12 cellular contexts compared by ENCODE assay signal in genomic region chr2:26185954-26186353, GRCh38. TPM values are rescaled to one million over a fixed set of nuclear protein-coding genes. Genes with fewer than 3 reads are reported as not detected.
DNase-seq lines count a peak whose midpoint lies in the region; ATAC-seq and TF ChIP-seq lines count a peak whose summit lies in the region.
"Had no signal": no experiment of that assay in that cellular context is flagged by ENCODE, and none has a peak within 500 bp of the region (broad histone marks: within the 10 kb centered on the region; RNA-seq: fewer than 3 reads in every experiment).

No MANE protein-coding gene starts in this region.

- CTCF ChIA-PET in T-cell (lab: Charles Lee), result interaction anchor here (0.5 to 2.4 kb wide), 2 partner anchors 62 to 194 kb away, joined by 5 to 13 read pairs; no protein-coding TSS in a partner anchor

- TF ChIP-seq EP300 in sigmoid colon (IDR thresholded peaks at IDR 0.05), result no peak

- TF ChIP-seq CTCF in fibroblast of villous mesenchyme (IDR thresholded peaks at IDR 0.05; ENCODE audit: insufficient read depth, low read depth, low read length) (no peak), sigmoid colon (IDR thresholded peaks at IDR 0.05) (no peak)

- H3K27me3 ChIP-seq in sigmoid colon, result no peaks in the 10 kb centered on the region

- whole genome bisulfite sequencing in sigmoid colon, 2 donors, result 77 to 90% methylated on average over 11 of the region's 11 CpGs

- H3K4me3 ChIP-seq in fibroblast of villous mesenchyme (ENCODE audit: low read depth, low read length) (peak overlapping the region; percentile 69), sigmoid colon (peak overlapping the region in 2 of 4 donors; percentile 65 to 68)

- TF ChIP-seq POLR2A in sigmoid colon (IDR thresholded peaks at IDR 0.05), result no peak

- peak overlapping the region; percentile 83 for H3K4me3 Mint-ChIP-seq in activated CD4-positive, alpha-beta T cell treated with anti-CD3 and anti-CD28 coated beads, Interleukin-2, amount 10 ng/mL, durations not matched to agents 24 days and 14 days
- H3K4me3 Mint-ChIP-seq in T-cell, result peak overlapping the region; percentile 75 to 80 (median 79)

- no peaks in the 10 kb centered on the region for H3K9me3 ChIP-seq in sigmoid colon

- no peak for DNase-seq in activated CD4-positive, alpha-beta T cell treated with anti-CD3 and anti-CD28 coated beads, Interleukin-2, amount 10 ng/mL, durations not matched to agents 24 days and 14 days
- no peak for DNase-seq in activated CD4-positive, alpha-beta T cell treated with anti-CD3 and anti-CD28 coated beads, Interleukin-2, amount 50 U/mL, for 4 hours
- no peak for DNase-seq in T-cell
- DNase-seq in fibroblast of villous mesenchyme (ENCODE audit: low read depth), result no peak
- peak; percentile 64 for DNase-seq in sigmoid colon
- no peak for DNase-seq in medulla oblongata (ENCODE audit: extremely low spot score)
- DNase-seq in NAMALWA (ENCODE audit: low spot score), result no peak
- DNase-seq: islet precursor cell; NCI-H1436 treated with DMSO at 0.1 percent for 48 hours; stimulated activated CD4-positive, alpha-beta T cell treated with anti-CD3 and anti-CD28 coated beads, Interleukin-4, amount 100 ng/mL, for 24 hours had no signal

- H3K4me1 ChIP-seq in sigmoid colon, result peaks cover 0 to 10% (median 8%) of the 10 kb centered on the region in 4 donors

- POLR2A ChIA-PET in T-cell (lab: Charles Lee), result no interaction called here

- peak overlapping the region in 2 of 4 donors; percentile 68 to 75 for H3K27ac ChIP-seq in sigmoid colon

- peaks cover 4% of the 10 kb centered on the region for H3K27me3 Mint-ChIP-seq in activated CD4-positive, alpha-beta T cell treated with anti-CD3 and anti-CD28 coated beads, Interleukin-2, amount 10 ng/mL, durations not matched to agents 24 days and 14 days
- peaks cover 5% of the 10 kb centered on the region in 2 donors for H3K27me3 Mint-ChIP-seq in T-cell

- intact Hi-C loops in activated CD4-positive, alpha-beta T cell treated with anti-CD3 and anti-CD28 coated beads, Interleukin-2, amount 10 ng/mL, durations not matched to agents 24 days and 14 days (cut with micrococcal nuclease), result no loop called here
- intact Hi-C loops in sigmoid colon (cut with DNase I), result no loop called here

- no peaks in the 10 kb centered on the region for H3K9me3 Mint-ChIP-seq in activated CD4-positive, alpha-beta T cell treated with anti-CD3 and anti-CD28 coated beads, Interleukin-2, amount 10 ng/mL, durations not matched to agents 24 days and 14 days
- no peaks in the 10 kb centered on the region for H3K9me3 Mint-ChIP-seq in T-cell

- H3K27ac Mint-ChIP-seq in activated CD4-positive, alpha-beta T cell treated with anti-CD3 and anti-CD28 coated beads, Interleukin-2, amount 10 ng/mL, durations not matched to agents 24 days and 14 days, result peak overlapping the region; percentile 14
- H3K27ac Mint-ChIP-seq in T-cell, result peak overlapping the region; percentile 25 to 72

- ATAC-seq in T-cell (replicated peaks in 1 of 4), result no peak
- no peak for ATAC-seq in HG02840 (IDR thresholded peaks at IDR 0.05; ENCODE audit: low FRiP score, unreplicated experiment)
- ATAC-seq: esophagus mucosa had no signal

- peaks cover 0 to 11% (median 3%) of the 10 kb centered on the region in 4 donors for H3K36me3 ChIP-seq in sigmoid colon

- H3K4me1 Mint-ChIP-seq in activated CD4-positive, alpha-beta T cell treated with anti-CD3 and anti-CD28 coated beads, Interleukin-2, amount 10 ng/mL, durations not matched to agents 24 days and 14 days, result peaks cover 13% of the 10 kb centered on the region
- peaks cover 14 to 23% (median 16%) of the 10 kb centered on the region in 3 donors for H3K4me1 Mint-ChIP-seq in T-cell

- peaks cover 2% of the 10 kb centered on the region for H3K36me3 Mint-ChIP-seq in activated CD4-positive, alpha-beta T cell treated with anti-CD3 and anti-CD28 coated beads, Interleukin-2, amount 10 ng/mL, durations not matched to agents 24 days and 14 days (ENCODE audit: low read depth)
- H3K36me3 Mint-ChIP-seq in T-cell, result peaks cover 1% of the 10 kb centered on the region

RNA-seq across cellular contexts. Expression of gene GAREM2, which starts 13.1 kb away (rescaled TPM):
- 7.9 and 8.2 TPM in 2 replicates for total RNA-seq in activated CD4-positive, alpha-beta T cell treated with anti-CD3 and anti-CD28 coated beads, Interleukin-2, amount 10 ng/mL, durations not matched to agents 24 days and 14 days
- 1 to 10 TPM; 2.9 to 9.1 (median 5.2) TPM for total RNA-seq in T-cell
- total RNA-seq in fibroblast of villous mesenchyme, result 0.97 and 2.2 TPM in 2 replicates
- 1 to 10 TPM; 1.1 to 4.4 (median 2.1) TPM for total RNA-seq in sigmoid colon
- polyA plus RNA-seq in sigmoid colon, result 10 to 100 TPM in 1 of 3 donors, 1 to 10 TPM in 2; 2.1 to 11.6 (median 2.4) TPM

RNA-seq across cellular contexts. Expression of gene HADHA, which starts 58.5 kb away (rescaled TPM):
- total RNA-seq in activated CD4-positive, alpha-beta T cell treated with anti-CD3 and anti-CD28 coated beads, Interleukin-2, amount 10 ng/mL, durations not matched to agents 24 days and 14 days, result 110 and 112 TPM in 2 replicates
- total RNA-seq in T-cell (10 to 100 TPM; 76.1 to 95.8 (median 91.9) TPM), fibroblast of villous mesenchyme (120 and 122 TPM in 2 replicates), sigmoid colon (100 to 1,000 TPM; 110 to 137 (median 118) TPM)
- 100 to 1,000 TPM in 2 of 3 donors, 10 to 100 TPM in 1; 96.7 to 148 (median 126) TPM for polyA plus RNA-seq in sigmoid colon

RNA-seq across cellular contexts. Expression of gene HADHB, which starts 58.8 kb away (rescaled TPM):
- 81.2 and 86.6 TPM in 2 replicates for total RNA-seq in activated CD4-positive, alpha-beta T cell treated with anti-CD3 and anti-CD28 coated beads, Interleukin-2, amount 10 ng/mL, durations not matched to agents 24 days and 14 days
- 10 to 100 TPM; 44.4 to 62.9 (median 54.3) TPM for total RNA-seq in T-cell
- total RNA-seq in fibroblast of villous mesenchyme, result 80.5 and 106 TPM in 2 replicates
- total RNA-seq in sigmoid colon, result 100 to 1,000 TPM in 3 of 4 donors, 10 to 100 TPM in 1; 82.8 to 147 (median 119) TPM
- polyA plus RNA-seq in sigmoid colon, result 100 to 1,000 TPM in 2 of 3 donors, 10 to 100 TPM in 1; 93.3 to 212 (median 120) TPM
